Comparison of ENCODE assay signal across 8 cellular contexts in the genomic region with DNA sequence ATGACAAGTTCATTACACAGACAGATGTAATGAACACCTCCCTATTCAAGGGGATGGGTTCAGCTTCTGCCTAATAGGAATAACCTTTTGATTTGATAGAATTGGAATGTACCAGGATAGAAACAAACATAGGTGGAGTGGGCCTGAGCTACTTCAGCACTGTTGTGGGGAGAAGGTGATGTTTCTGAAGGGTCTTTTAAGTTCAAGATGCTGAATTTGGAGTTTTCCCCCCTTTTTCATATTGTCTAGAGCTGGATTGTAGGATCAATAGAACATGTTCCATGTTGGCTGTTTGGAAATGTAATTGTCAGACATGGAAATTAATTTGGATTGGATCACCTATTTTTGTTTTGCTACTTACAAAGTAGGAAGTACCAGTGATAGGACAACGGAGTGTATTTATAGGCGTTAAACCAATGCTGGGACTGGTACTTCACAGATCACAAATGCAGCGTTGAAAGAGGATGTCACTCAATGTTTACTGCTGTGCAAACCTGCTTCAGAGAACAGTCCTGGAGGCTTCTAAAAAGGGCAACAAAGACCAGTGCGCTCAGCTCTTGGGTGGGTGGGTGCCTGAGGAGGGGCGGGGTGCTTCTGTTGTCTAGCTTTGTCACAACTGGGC. TPM values are rescaled to one million over a fixed set of nuclear protein-coding genes. Genes with fewer than 3 reads are reported as not detected.
A peak's percentile ranks its signal among the peaks of the same experiment; 100 is the strongest.
DNase-seq lines count a peak whose midpoint lies in the region; ATAC-seq lines count a peak whose summit lies in the region.

No MANE protein-coding gene starts in this region.

- H3K9ac ChIP-seq in iPS-15b (ENCODE audit: low read depth, low read length): no peak overlapping the region

- H3K27me3 ChIP-seq in iPS-15b (ENCODE audit: control insufficient read depth, insufficient read depth, low read length) (peaks cover 3% of the 10 kb centered on the region), thymus (ENCODE audit: control insufficient read depth, insufficient read depth) (peaks cover 7% of the 10 kb centered on the region)

- intact Hi-C loops in activated CD4-positive, alpha-beta memory T cell treated with anti-CD3 and anti-CD28 coated beads for 36 hours (cut with micrococcal nuclease): loop anchor here (10.0 kb wide), 1 partner anchor 334 kb away; a partner anchor contains a TSS

- POLR2A ChIA-PET in activated CD4-positive, alpha-beta memory T cell treated with anti-CD3 and anti-CD28 coated beads for 36 hours (lab: Charles Lee): no interaction called here

- H3K4me1 ChIP-seq in iPS-15b (ENCODE audit: control insufficient read depth, insufficient read depth, low read length) (peaks cover 49% of the 10 kb centered on the region), thymus (ENCODE audit: control insufficient read depth, insufficient read depth, low read length) (no peaks in the 10 kb centered on the region)

- WGBS in thymus: 56% methylated on average over 5 of the region's 5 CpGs

- no peak for DNase-seq in activated T-cell treated with anti-CD3 and anti-CD28 coated beads, Interleukin-2, amount 50 U/mL, for 4 hours
- DNase-seq in activated T-cell treated with anti-CD3 and anti-CD28 coated beads for 4 hours: no peak
- no peak for DNase-seq in activated CD4-positive, alpha-beta memory T cell treated with anti-CD3 and anti-CD28 coated beads for 36 hours
- no peak for DNase-seq in activated CD4-positive, CD25-positive, alpha-beta regulatory T cell (lab: John Stamatoyannopoulos, UW)
- DNase-seq in DMS53 (lab: John Stamatoyannopoulos, UW): no peak

- no peaks in the 10 kb centered on the region for H3K9me3 Mint-ChIP-seq in activated T-cell treated with anti-CD3 and anti-CD28 coated beads, Interleukin-2, amount 50 U/mL, for 4 hours
- no peaks in the 10 kb centered on the region for H3K9me3 Mint-ChIP-seq in activated CD4-positive, alpha-beta memory T cell treated with anti-CD3 and anti-CD28 coated beads for 36 hours

- peak overlapping the region; percentile 80 for H3K4me3 ChIP-seq in iPS-15b (ENCODE audit: low read depth, low read length)
- peak overlapping the region; percentile 81 for H3K4me3 ChIP-seq in thymus (ENCODE audit: low read length)

- H3K36me3 Mint-ChIP-seq in activated T-cell treated with anti-CD3 and anti-CD28 coated beads, Interleukin-2, amount 50 U/mL, for 4 hours (ENCODE audit: insufficient read depth): no peaks in the 10 kb centered on the region
- peaks cover 2% of the 10 kb centered on the region for H3K36me3 Mint-ChIP-seq in activated CD4-positive, alpha-beta memory T cell treated with anti-CD3 and anti-CD28 coated beads for 36 hours

- H3K9me3 ChIP-seq in iPS-15b (ENCODE audit: control insufficient read depth, insufficient read depth, low read length) (no peaks in the 10 kb centered on the region), thymus (ENCODE audit: control insufficient read depth) (no peaks in the 10 kb centered on the region)

- H3K27ac ChIP-seq in thymus (ENCODE audit: low read depth): no peak overlapping the region

- no peak for ATAC-seq in activated T-cell treated with anti-CD3 and anti-CD28 coated beads, Interleukin-2, amount 50 U/mL, for 4 hours
- ATAC-seq in GM18909 (IDR thresholded peaks at IDR 0.05; ENCODE audit: poor library complexity, unreplicated experiment): no peak

- CTCF ChIA-PET in activated CD4-positive, alpha-beta memory T cell treated with anti-CD3 and anti-CD28 coated beads for 36 hours (lab: Charles Lee): no interaction called here

- H3K4me3 Mint-ChIP-seq in activated T-cell treated with anti-CD3 and anti-CD28 coated beads, Interleukin-2, amount 50 U/mL, for 4 hours: peak overlapping the region; percentile 76
- H3K4me3 Mint-ChIP-seq in activated CD4-positive, alpha-beta memory T cell treated with anti-CD3 and anti-CD28 coated beads for 36 hours: peak overlapping the region; percentile 74

- peaks cover 17% of the 10 kb centered on the region for H3K4me1 Mint-ChIP-seq in activated T-cell treated with anti-CD3 and anti-CD28 coated beads, Interleukin-2, amount 50 U/mL, for 4 hours (ENCODE audit: low read depth)
- peaks cover 15% of the 10 kb centered on the region for H3K4me1 Mint-ChIP-seq in activated CD4-positive, alpha-beta memory T cell treated with anti-CD3 and anti-CD28 coated beads for 36 hours (ENCODE audit: low read depth)

- H3K36me3 ChIP-seq in iPS-15b (ENCODE audit: control insufficient read depth, insufficient read depth, low read length) (no peaks in the 10 kb centered on the region), thymus (ENCODE audit: control insufficient read depth, insufficient read depth) (no peaks in the 10 kb centered on the region)

- peaks cover 52% of the 10 kb centered on the region for H3K27me3 Mint-ChIP-seq in activated T-cell treated with anti-CD3 and anti-CD28 coated beads, Interleukin-2, amount 50 U/mL, for 4 hours (ENCODE audit: low read depth)
- H3K27me3 Mint-ChIP-seq in activated CD4-positive, alpha-beta memory T cell treated with anti-CD3 and anti-CD28 coated beads for 36 hours: peaks cover 61% of the 10 kb centered on the region

- H3K27ac Mint-ChIP-seq in activated CD4-positive, alpha-beta memory T cell treated with anti-CD3 and anti-CD28 coated beads for 36 hours: no peak overlapping the region

RNA-seq across cellular contexts. Expression of a gene that starts 2.0 kb away (rescaled TPM):
- 1 to 10 TPM in 1 of 3 donors, under 1 TPM in 2; 0.53 to 1.7 (median 0.90) TPM for total RNA-seq in activated T-cell treated with anti-CD3 and anti-CD28 coated beads, Interleukin-2, amount 50 U/mL, for 4 hours
- total RNA-seq in activated CD4-positive, alpha-beta memory T cell treated with anti-CD3 and anti-CD28 coated beads for 36 hours: 1 to 10 TPM; 1.9 to 2.2 TPM
- polyA plus RNA-seq in thymus: 42.7 TPM
